ENCODE assay signal across 1 cellular context in genomic region chr7:36712015-36712414, GRCh38.
TF ChIP-seq lines count a peak whose summit lies in the region.

No MANE protein-coding gene starts in this region.

TF ChIP-seq in HEK293, 187 proteins besides CTCF, POLR2A, EP300 and RAD21 (continued from another document):
- no peak for TF ChIP-seq ZNF18 (tag by site-specific recombination; IDR thresholded peaks at IDR 0.05)
- peak; percentile 77 for TF ChIP-seq GLIS1 (tag by site-specific recombination; IDR thresholded peaks at IDR 0.05)
- TF ChIP-seq SP7 (tag by site-specific recombination; IDR thresholded peaks at IDR 0.05), result no peak
- TF ChIP-seq ZNF580 (tag by site-specific recombination; IDR thresholded peaks at IDR 0.05), result no peak
